In genomic region chr20:3406481-3407425, GRCh38 we compare ENCODE assay signal across 8 cellular contexts. TPM values are rescaled to one million over a fixed set of nuclear protein-coding genes. Genes with fewer than 3 reads are reported as not detected.
DNase-seq lines count a peak whose midpoint lies in the region; ATAC-seq, FAIRE-seq and TF ChIP-seq lines count a peak whose summit lies in the region.

No MANE protein-coding gene starts in this region.

- H3K4me1 Mint-ChIP-seq in CD4-positive, alpha-beta memory T cell: peaks cover 24 to 44% (median 32%) of the 10 kb centered on the region in 4 donors
- H3K4me1 Mint-ChIP-seq in HFFc6 (ENCODE audit: low read depth): peaks cover 38% of the 10 kb centered on the region
- H3K4me1 Mint-ChIP-seq in chondrocyte (ENCODE audit: low read depth): peaks cover 44% of the 10 kb centered on the region

- H3K27ac Mint-ChIP-seq in CD4-positive, alpha-beta memory T cell: peak overlapping the region; percentile 57 to 95 (median 91)
- H3K27ac Mint-ChIP-seq in HFFc6 (peak overlapping the region; percentile 95), chondrocyte (ENCODE audit: unreplicated experiment) (peak overlapping the region; percentile 89)

- POLR2A ChIA-PET in CD4-positive, alpha-beta memory T cell (lab: Charles Lee; ENCODE audit: partially characterized antibody): interaction anchor here (2.2 to 5.3 kb wide), 3 partner anchors 9 to 65 kb away, joined by 13 to 28 read pairs (median 28); partner anchors contain the start of gene ATRN
- POLR2A ChIA-PET in SK-N-SH (lab: Yijun Ruan, JAX): interaction anchor here (0.6 to 0.8 kb wide), 2 partner anchors 25 to 64 kb away, joined by 3 to 4 read pairs; partner anchors contain the start of gene ATRN

- no peak for TF ChIP-seq RAD21 in SK-N-SH (IDR thresholded peaks at IDR 0.05; ENCODE audit: low read length)

- H3K79me2 ChIP-seq in SK-N-SH (ENCODE audit: insufficient read depth) (peaks cover 56% of the 10 kb centered on the region), keratinocyte (ENCODE audit: control insufficient read depth, insufficient read depth, low read length) (peaks cover 52% of the 10 kb centered on the region)

- H3K4me2 ChIP-seq in SK-N-SH (peak overlapping the region; percentile 92), keratinocyte (ENCODE audit: control insufficient read depth, extremely low read depth, insufficient read depth, low read depth, low read length) (peak overlapping the region; percentile 88)

- peak in 4 of 5 donors; percentile 8 to 52 (median 11) for DNase-seq in CD4-positive, alpha-beta memory T cell
- DNase-seq in HFFc6 (peak; percentile 34), SK-N-SH (peak; percentile 57), chondrocyte (ENCODE audit: low spot score) (no peak), keratinocyte (ENCODE audit: low read depth, low spot score) (no peak)

- H3K27ac ChIP-seq in CD4-positive, alpha-beta memory T cell (ENCODE audit: low read depth, low read length): peak overlapping the region; percentile 39
- peak overlapping the region; percentile 57 to 89; a peak in 3 of 4 replicates for H3K27ac ChIP-seq in SK-N-SH (ENCODE audit: low read depth in 2 of 2, low read length in 1 of 2)
- peak overlapping the region; percentile 67 for H3K27ac ChIP-seq in keratinocyte (ENCODE audit: control insufficient read depth, insufficient read depth, low read length)
- peak overlapping the region; percentile 81 to 94 (median 88) for H3K27ac ChIP-seq in skin epidermis

- H3K9me1 ChIP-seq in keratinocyte (ENCODE audit: control insufficient read depth, extremely low read depth, insufficient read depth, low read length): no peaks in the 10 kb centered on the region

- dilution Hi-C loops in keratinocyte (cut with MboI; ENCODE audit: extremely low pct_ligation_motif_present, low sequenced_read_pairs): no loop called here

- 10% methylated on average over 33 of the region's 47 CpGs for WGBS in SK-N-SH (ENCODE audit: low lambda C conversion rate)

- H3K36me3 Mint-ChIP-seq in CD4-positive, alpha-beta memory T cell: peaks cover 0 to 12% of the 10 kb centered on the region in 2 donors
- H3K36me3 Mint-ChIP-seq in HFFc6 (ENCODE audit: low read depth): no peaks in the 10 kb centered on the region
- H3K36me3 Mint-ChIP-seq in chondrocyte (ENCODE audit: low read depth): no peaks in the 10 kb centered on the region

- peak overlapping the region; percentile 90 to 98 (median 92) for H3K4me3 Mint-ChIP-seq in CD4-positive, alpha-beta memory T cell
- H3K4me3 Mint-ChIP-seq in HFFc6 (peak overlapping the region; percentile 92), chondrocyte (ENCODE audit: unreplicated experiment) (peak overlapping the region; percentile 86)

- H3K9ac ChIP-seq in SK-N-SH (peak overlapping the region; percentile 81), keratinocyte (ENCODE audit: control insufficient read depth, extremely low read depth, insufficient read depth, low read length) (peak overlapping the region; percentile 76)

- no peaks in the 10 kb centered on the region for H3K9me2 ChIP-seq in SK-N-SH

- peaks cover 7% of the 10 kb centered on the region for H3F3A ChIP-seq in SK-N-SH (replicated peaks; ENCODE audit: insufficient read depth)

- H2AFZ ChIP-seq in SK-N-SH (ENCODE audit: low read depth): peak overlapping the region; percentile 89
- H2AFZ ChIP-seq in keratinocyte (ENCODE audit: control insufficient read depth, low read length): peak overlapping the region; percentile 2

- CTCF ChIA-PET in CD4-positive, alpha-beta memory T cell (lab: Charles Lee; ENCODE audit: partially characterized antibody): interaction anchor here (0.6 kb wide), 1 partner anchor 17 kb away, joined by 3 read pairs; no protein-coding TSS in a partner anchor
- CTCF ChIA-PET in SK-N-SH (lab: Yijun Ruan, JAX): interaction anchor here (0.6 to 1.6 kb wide), 4 partner anchors 9 to 304 kb away, joined by 3 to 4 read pairs (median 4); no protein-coding TSS in a partner anchor

- no peaks in the 10 kb centered on the region for H3K27me3 Mint-ChIP-seq in CD4-positive, alpha-beta memory T cell
- H3K27me3 Mint-ChIP-seq in HFFc6 (ENCODE audit: insufficient read depth) (no peaks in the 10 kb centered on the region; the same call in 1 of the 2 replicates), chondrocyte (ENCODE audit: low read depth) (no peaks in the 10 kb centered on the region)

- intact Hi-C loops in CD4-positive, alpha-beta memory T cell (cut with micrococcal nuclease): loop anchor here (1.0 kb wide), 1 partner anchor 65 kb away; the partner anchor contains the start of gene ATRN

- no peak for FAIRE-seq in keratinocyte (lab: Jason Lieb, UNC)

- ATAC-seq in HG02571 (IDR thresholded peaks at IDR 0.05; ENCODE audit: unreplicated experiment) (no peak), HG03097 (IDR thresholded peaks at IDR 0.05; ENCODE audit: low FRiP score, unreplicated experiment) (no peak)

- TF ChIP-seq CTCF in HFFc6 (IDR thresholded peaks at IDR 0.05): no peak
- TF ChIP-seq CTCF in SK-N-SH (IDR thresholded peaks at IDR 0.05): peak; percentile 43; the same call in 1 of the 2 replicates
- no peak for TF ChIP-seq CTCF in chondrocyte (IDR thresholded peaks at IDR 0.05)
- TF ChIP-seq CTCF in keratinocyte (optimal IDR thresholded peaks at IDR 0.05 in 1 of 3, IDR thresholded peaks at IDR 0.05 in 1 of 3, conservative IDR thresholded peaks at IDR 0.05 in 1 of 3; ENCODE audit: extremely low read depth in 1 of 3, insufficient read depth in 2 of 3, low read length in 3 of 3): peak in 1 of 3 experiments; percentile 1

- no peaks in the 10 kb centered on the region for H3K36me3 ChIP-seq in CD4-positive, alpha-beta memory T cell (ENCODE audit: insufficient read depth, low read length)
- no peaks in the 10 kb centered on the region for H3K36me3 ChIP-seq in SK-N-SH (replicated peaks in 1 of 2; ENCODE audit: control insufficient read depth in 1 of 2, insufficient read depth in 2 of 2, low read length in 1 of 2)
- H3K36me3 ChIP-seq in keratinocyte (ENCODE audit: control insufficient read depth in 2 of 2, extremely low read depth in 1 of 2, insufficient read depth in 2 of 2, low read length in 2 of 2): no peaks in the 10 kb centered on the region

- H3K9me3 ChIP-seq in CD4-positive, alpha-beta memory T cell (ENCODE audit: control insufficient read depth in 1 of 2, low read length in 2 of 2): no peaks in the 10 kb centered on the region
- H3K9me3 ChIP-seq in SK-N-SH (no peaks in the 10 kb centered on the region), keratinocyte (ENCODE audit: control insufficient read depth, low read depth, low read length) (no peaks in the 10 kb centered on the region)

- H3K9me3 Mint-ChIP-seq in CD4-positive, alpha-beta memory T cell: no peaks in the 10 kb centered on the region
- H3K9me3 Mint-ChIP-seq in HFFc6 (no peaks in the 10 kb centered on the region), chondrocyte (ENCODE audit: low read depth) (no peaks in the 10 kb centered on the region)

- H4K20me1 ChIP-seq in SK-N-SH (ENCODE audit: insufficient read depth) (peaks cover 44% of the 10 kb centered on the region), keratinocyte (ENCODE audit: control insufficient read depth, extremely low read depth, insufficient read depth, low read length) (no peaks in the 10 kb centered on the region)

- no peaks in the 10 kb centered on the region for H3K27me3 ChIP-seq in CD4-positive, alpha-beta memory T cell (ENCODE audit: insufficient read depth, low read length)
- no peaks in the 10 kb centered on the region for H3K27me3 ChIP-seq in SK-N-SH (ENCODE audit: insufficient read depth)
- no peaks in the 10 kb centered on the region for H3K27me3 ChIP-seq in keratinocyte (ENCODE audit: control insufficient read depth, extremely low read depth, insufficient read depth, low read length)

- H3K4me3 ChIP-seq in CD4-positive, alpha-beta memory T cell (ENCODE audit: low read length in 2 of 2): peak overlapping the region; percentile 1 to 59
- H3K4me3 ChIP-seq in SK-N-SH (ENCODE audit: low read depth in 2 of 2, low read length in 1 of 2) (peak overlapping the region; percentile 64 to 88), keratinocyte (ENCODE audit: control insufficient read depth in 2 of 3, extremely low read depth in 1 of 3, insufficient read depth in 2 of 3, low read depth in 1 of 3, low read length in 3 of 3) (peak overlapping the region; percentile 71 to 78 (median 74)), skin epidermis (peak overlapping the region; percentile 79 to 97 (median 85))

- TF ChIP-seq EP300 in SK-N-SH (IDR thresholded peaks at IDR 0.05; ENCODE audit: borderline replicate concordance in 1 of 2, low read depth in 1 of 2, low read length in 1 of 2): no peak

- H3K4me1 ChIP-seq in CD4-positive, alpha-beta memory T cell (ENCODE audit: insufficient read depth, low read length): peaks cover 21% of the 10 kb centered on the region
- H3K4me1 ChIP-seq in SK-N-SH (ENCODE audit: control insufficient read depth in 1 of 2, insufficient read depth in 2 of 2, low read depth in 1 of 2, low read length in 1 of 2) (peaks cover 3 to 4% of the 10 kb centered on the region in 2 experiments; a peak in 2 of 4 replicates), keratinocyte (ENCODE audit: control insufficient read depth, extremely low read depth, insufficient read depth, low read length) (peaks cover 18% of the 10 kb centered on the region)

TF ChIP-seq in SK-N-SH, 30 proteins besides CTCF, POLR2A, EP300 and RAD21 (continues in another document):
- TF ChIP-seq IRF3 (IDR thresholded peaks at IDR 0.05; ENCODE audit: low read depth, low read length): no peak

RNA-seq across cellular contexts. Expression of gene DNAAF9, which starts 0.7 kb away (rescaled TPM):
- 1 to 10 TPM; 5.6 to 6.1 TPM for total RNA-seq in CD4-positive, alpha-beta memory T cell
- polyA plus RNA-seq in CD4-positive, alpha-beta memory T cell: 1 to 10 TPM in 1 of 2 donors, under 1 TPM in 1; 0.72 to 1.6 TPM
- 10 to 100 TPM; 11.7 to 15.5 (median 12.9) TPM for total RNA-seq in HFFc6 (2021; fragmentation: NEBNext Ultra II Directional; extraction: Animal tissue kit (Norgen Biotek cat#: 25700))
- polyA plus RNA-seq in SK-N-SH (2012; rRNA removed) (5.5 and 7.9 TPM in 2 replicates), keratinocyte (8.8 to 9.8 TPM (median 9.2 TPM) in 3 replicates)
- polyA plus RNA-seq in SK-N-SH (2012; cell fraction: cytosol; rRNA removed): 4.2 and 5.5 TPM in 2 replicates
- 17.5 and 22.0 TPM in 2 replicates for polyA plus RNA-seq in SK-N-SH (2012; cell fraction: nucleus; rRNA removed)
- total RNA-seq in chondrocyte: 14.8 to 17.8 TPM (median 16.8 TPM) in 3 replicates
- 2.8 TPM for polyA plus RNA-seq in keratinocyte (2011; ENCODE audit: low read depth)
- polyA plus RNA-seq in keratinocyte (2011; cell fraction: cytosol; rRNA removed): 5.3 and 7.3 TPM in 2 replicates
- 26.7 and 29.6 TPM in 2 replicates for polyA plus RNA-seq in keratinocyte (2011; cell fraction: nucleus; rRNA removed)
- 5.3 and 6.0 TPM in 2 replicates for polyA plus RNA-seq in keratinocyte (2012; ENCODE audit: low replicate concordance)
- polyA minus RNA-seq in keratinocyte: 8.1 to 18.6 TPM (median 15.2 TPM) in 3 replicates
- 6.3 TPM for polyA minus RNA-seq in keratinocyte (2011; cell fraction: cytosol; rRNA and poly(A)+ RNA removed)
- polyA minus RNA-seq in keratinocyte (2011; cell fraction: nucleus; rRNA and poly(A)+ RNA removed): 21.4 and 37.3 TPM in 2 replicates

Comparison
In these comparisons a context has a peak if more than half of its experiments do, and no peak if none do; other contexts are left out.
1. DNase-seq: peak in CD4-positive, alpha-beta memory T cell (4 of 5), HFFc6 (single experiment) and SK-N-SH (single experiment); none in chondrocyte (single experiment) and keratinocyte (single experiment).
2. H3K4me3 ChIP-seq: peak in every context shown above with its lines; median percentile 85 in skin epidermis; 76 in SK-N-SH; 74 in keratinocyte; 30 in CD4-positive, alpha-beta memory T cell.
3. Peak in every context shown above with its lines, with median percentiles within 50 percentile points of each other: H3K27ac ChIP-seq, H3K27ac Mint-ChIP-seq and H3K4me3 Mint-ChIP-seq.